1 cellular context compared by ENCODE assay signal in genomic region chr3:146148468-146148931, GRCh38.
TF ChIP-seq lines count a peak whose summit lies in the region.

No MANE protein-coding gene starts in this region.

TF ChIP-seq in IMR-90, 13 proteins besides CTCF, POLR2A, EP300 and RAD21 (continued from another document):
- peak; percentile 27; the same call in 1 of the 2 replicates for TF ChIP-seq SMC3 (IDR thresholded peaks at IDR 0.05; ENCODE audit: low read depth, low read length)
- no peak for TF ChIP-seq RCOR1 (IDR thresholded peaks at IDR 0.05; ENCODE audit: insufficient replicate concordance, low read length)
